ENCODE assay signal across 8 cellular contexts in genomic region chr5:142012186-142012785, GRCh38.
A peak's percentile ranks its signal among the peaks of the same experiment; 100 is the strongest.
DNase-seq lines count a peak whose midpoint lies in the region; ATAC-seq and TF ChIP-seq lines count a peak whose summit lies in the region.

No MANE protein-coding gene starts in this region.

- peak; percentile 41 for DNase-seq in DND-41
- peak; percentile 66 to 68 for DNase-seq in activated CD4-positive, alpha-beta T cell treated with anti-CD3 and anti-CD28 coated beads, Interleukin-2, amount 50 U/mL, for 4 hours
- DNase-seq in effector memory CD8-positive, alpha-beta T cell: peak in 1 of 3 experiments; percentile 15
- DNase-seq in midbrain (lab: John Stamatoyannopoulos, UW): peak; percentile 43
- no peak for DNase-seq in COLO829 (ENCODE audit: low spot score)

- H3K36me3 ChIP-seq in DND-41 (ENCODE audit: insufficient read depth, low read length) (peaks cover 14% of the 10 kb centered on the region), Loucy (ENCODE audit: insufficient read depth, low read length) (no peaks in the 10 kb centered on the region)

- peak; percentile 38 for TF ChIP-seq CTCF in DND-41 (IDR thresholded peaks at IDR 0.05; ENCODE audit: borderline replicate concordance, extremely low read depth, low read length, poor library complexity, severe bottlenecking)
- TF ChIP-seq CTCF in Loucy (conservative IDR thresholded peaks at IDR 0.05; ENCODE audit: low read length): peak; percentile 64

- H3K36me3 Mint-ChIP-seq in effector memory CD8-positive, alpha-beta T cell (ENCODE audit: insufficient read depth): peaks cover 10% of the 10 kb centered on the region
- peaks cover 22% of the 10 kb centered on the region for H3K36me3 Mint-ChIP-seq in stimulated activated memory B cell treated with anti-CD40 and anti-IgM and Interleukin-4, amounts not matched to agents 10 μg/mL and 1 μg/mL and 100 μg/mL, for 72 hours

- H3K27ac ChIP-seq in DND-41 (ENCODE audit: low read length): peak overlapping the region; percentile 85

- H3K4me3 Mint-ChIP-seq in effector memory CD8-positive, alpha-beta T cell: peak overlapping the region; percentile 75 to 80
- H3K4me3 Mint-ChIP-seq in stimulated activated memory B cell treated with anti-CD40 and anti-IgM and Interleukin-4, amounts not matched to agents 10 μg/mL and 1 μg/mL and 100 μg/mL, for 72 hours: peak overlapping the region; percentile 86

- peaks cover 38 to 60% of the 10 kb centered on the region in 2 donors for H3K4me1 Mint-ChIP-seq in effector memory CD8-positive, alpha-beta T cell (ENCODE audit: low read depth in 2 of 2)
- peaks cover 53% of the 10 kb centered on the region for H3K4me1 Mint-ChIP-seq in stimulated activated memory B cell treated with anti-CD40 and anti-IgM and Interleukin-4, amounts not matched to agents 10 μg/mL and 1 μg/mL and 100 μg/mL, for 72 hours

- H3K4me1 ChIP-seq in DND-41 (ENCODE audit: insufficient read depth, low read length) (peaks cover 56% of the 10 kb centered on the region), Loucy (ENCODE audit: insufficient read depth, low read length, poor library complexity, severe bottlenecking) (peaks cover 35% of the 10 kb centered on the region)

- H3K9me3 ChIP-seq in DND-41 (ENCODE audit: insufficient read depth, low read length, severe bottlenecking) (no peaks in the 10 kb centered on the region), Loucy (ENCODE audit: insufficient read depth, low read depth, low read length) (no peaks in the 10 kb centered on the region)

- H3K27me3 Mint-ChIP-seq in effector memory CD8-positive, alpha-beta T cell: no peaks in the 10 kb centered on the region
- H3K27me3 Mint-ChIP-seq in stimulated activated memory B cell treated with anti-CD40 and anti-IgM and Interleukin-4, amounts not matched to agents 10 μg/mL and 1 μg/mL and 100 μg/mL, for 72 hours: no peaks in the 10 kb centered on the region

- peak; percentile 2; the same call in 2 of the 3 replicates for ATAC-seq in DND-41 (ENCODE audit: insufficient read depth, low read depth)
- peak; percentile 16 for ATAC-seq in effector memory CD8-positive, alpha-beta T cell (replicated peaks)
- no peak for ATAC-seq in stimulated activated memory B cell treated with anti-CD40 and anti-IgM and Interleukin-4, amounts not matched to agents 10 μg/mL and 1 μg/mL and 100 μg/mL, for 72 hours
- ATAC-seq in GM21786 (IDR thresholded peaks at IDR 0.05; ENCODE audit: unreplicated experiment): no peak

- peaks cover 9% of the 10 kb centered on the region for H3K79me2 ChIP-seq in DND-41 (ENCODE audit: insufficient read depth, low read length)
- H3K79me2 ChIP-seq in Loucy (ENCODE audit: insufficient read depth, low read length): no peaks in the 10 kb centered on the region

- H3K27ac Mint-ChIP-seq in effector memory CD8-positive, alpha-beta T cell: peak overlapping the region; percentile 59 to 88
- H3K27ac Mint-ChIP-seq in stimulated activated memory B cell treated with anti-CD40 and anti-IgM and Interleukin-4, amounts not matched to agents 10 μg/mL and 1 μg/mL and 100 μg/mL, for 72 hours: peak overlapping the region; percentile 91

- H3K9me3 Mint-ChIP-seq in effector memory CD8-positive, alpha-beta T cell: no peaks in the 10 kb centered on the region
- H3K9me3 Mint-ChIP-seq in stimulated activated memory B cell treated with anti-CD40 and anti-IgM and Interleukin-4, amounts not matched to agents 10 μg/mL and 1 μg/mL and 100 μg/mL, for 72 hours: no peaks in the 10 kb centered on the region

- H3K4me2 ChIP-seq in DND-41 (ENCODE audit: insufficient read depth, low read length): peak overlapping the region; percentile 97
- peak overlapping the region; percentile 94 for H3K4me2 ChIP-seq in Loucy (ENCODE audit: low read depth, low read length, poor library complexity, severe bottlenecking)

- no peaks in the 10 kb centered on the region for H3K9me2 ChIP-seq in Loucy (replicated peaks; ENCODE audit: low read depth, low read length)

- H4K20me1 ChIP-seq in DND-41 (ENCODE audit: insufficient read depth, low read length): no peaks in the 10 kb centered on the region
- no peaks in the 10 kb centered on the region for H4K20me1 ChIP-seq in Loucy (ENCODE audit: insufficient read depth, low read length, poor library complexity, severe bottlenecking)

- H3K27me3 ChIP-seq in DND-41 (ENCODE audit: insufficient read depth, low read length, poor library complexity): no peaks in the 10 kb centered on the region
- no peaks in the 10 kb centered on the region for H3K27me3 ChIP-seq in Loucy (ENCODE audit: insufficient read depth, low read length, poor library complexity, severe bottlenecking)

- H3K4me3 ChIP-seq in DND-41 (ENCODE audit: low read depth in 1 of 2, low read length in 2 of 2) (peak overlapping the region; percentile 52 to 84; a peak in 3 of 4 replicates), Loucy (ENCODE audit: low read length, poor library complexity, severe bottlenecking) (peak overlapping the region; percentile 78)

- no peaks in the 10 kb centered on the region for H3F3A ChIP-seq in Loucy (ENCODE audit: low read depth)

- H2AFZ ChIP-seq in DND-41 (ENCODE audit: low read depth, low read length): peak overlapping the region; percentile 93
- H2AFZ ChIP-seq in Loucy (ENCODE audit: low read length): peak overlapping the region; percentile 95

- H3K9ac ChIP-seq in DND-41 (ENCODE audit: low read depth, low read length) (peak overlapping the region; percentile 72), Loucy (ENCODE audit: low read depth, low read length, poor library complexity, severe bottlenecking) (peak overlapping the region; percentile 77)

Comparison
In these comparisons a context has a peak if more than half of its experiments do, and no peak if none do; other contexts are left out.
1. ATAC-seq: peak in DND-41 (single experiment) and effector memory CD8-positive, alpha-beta T cell (single experiment); none in stimulated activated memory B cell treated with anti-CD40 and anti-IgM and Interleukin-4, amounts not matched to agents 10 μg/mL and 1 μg/mL and 100 μg/mL, for 72 hours (single experiment) and GM21786 (single experiment).